In genomic region chr11:18188796-18189195, GRCh38 we compare ENCODE assay signal across 10 cellular contexts. TPM values are rescaled to one million over a fixed set of nuclear protein-coding genes. Genes with fewer than 3 reads are reported as not detected.
"Had no signal": no experiment of that assay in that cellular context is flagged by ENCODE, and none has a peak within 500 bp of the region (broad histone marks: within the 10 kb centered on the region; RNA-seq: fewer than 3 reads in every experiment).

No MANE protein-coding gene starts in this region.

- H3K4me1 ChIP-seq: HAP-1 had no signal

- H3K9ac ChIP-seq: GM23248 had no signal

- H3K4me3 ChIP-seq: GM23248, HAP-1, K562 had no signal

- H3K9me3 ChIP-seq: HAP-1 had no signal

- H3K27ac ChIP-seq: GM23248, HL-60 had no signal

- ATAC-seq: HCT116, K562 had no signal

- H2AFZ ChIP-seq: GM23248 had no signal

- DNase-seq: GM23248, GOT3, H7, HFFc6, IMR-90, KG1 had no signal

- H3K36me3 ChIP-seq: HAP-1 had no signal

RNA-seq across cellular contexts. Expression of gene MRGPRX4, which starts 16.2 kb away (rescaled TPM):
- polyA plus RNA-seq: GM23248, K562 had no signal

RNA-seq across cellular contexts. Expression of gene SAA4, which starts 47.8 kb away (rescaled TPM):
- polyA plus RNA-seq: GM23248, IMR-90, K562 had no signal

RNA-seq across cellular contexts. Expression of gene MRGPRX3, which starts 56.4 kb away (rescaled TPM):
- polyA plus RNA-seq: GM23248, IMR-90, K562 had no signal

RNA-seq across cellular contexts. Expression of gene SAA2, which starts 59.7 kb away (rescaled TPM):
- polyA plus RNA-seq: GM23248, IMR-90, K562 had no signal
